Comparison of ENCODE assay signal across 9 cellular contexts in genomic region chr9:36141288-36141687, GRCh38. TPM values are rescaled to one million over a fixed set of nuclear protein-coding genes. Genes with fewer than 3 reads are reported as not detected.
DNase-seq lines count a peak whose midpoint lies in the region; ATAC-seq and TF ChIP-seq lines count a peak whose summit lies in the region.
"Had no signal": no experiment of that assay in that cellular context is flagged by ENCODE, and none has a peak within 500 bp of the region (broad histone marks: within the 10 kb centered on the region; RNA-seq: fewer than 3 reads in every experiment).

No MANE protein-coding gene starts in this region.

- H3K4me3 Mint-ChIP-seq in activated CD4-positive, alpha-beta T cell treated with anti-CD3 and anti-CD28 coated beads, Interleukin-2, amount 10 ng/mL, durations not matched to agents 7 days and 5 days, result peak overlapping the region; percentile 57
- peak overlapping the region; percentile 58 for H3K4me3 Mint-ChIP-seq in stimulated activated effector memory CD8-positive, alpha-beta T cell treated with anti-CD3 and anti-CD28 coated beads, Interleukin-12 subunit alpha, Interleukin-12 subunit beta, amount 100 ng/mL, for 72 hours

- no peak overlapping the region for H3K27ac Mint-ChIP-seq in activated CD4-positive, alpha-beta T cell treated with anti-CD3 and anti-CD28 coated beads, Interleukin-2, amount 10 ng/mL, durations not matched to agents 7 days and 5 days
- peak overlapping the region; percentile 89 for H3K27ac Mint-ChIP-seq in stimulated activated effector memory CD8-positive, alpha-beta T cell treated with anti-CD3 and anti-CD28 coated beads, Interleukin-12 subunit alpha, Interleukin-12 subunit beta, amount 100 ng/mL, for 72 hours

- H3K36me3 Mint-ChIP-seq in activated CD4-positive, alpha-beta T cell treated with anti-CD3 and anti-CD28 coated beads, Interleukin-2, amount 10 ng/mL, durations not matched to agents 7 days and 5 days (ENCODE audit: low read depth), result peaks cover 65% of the 10 kb centered on the region
- peaks cover 7% of the 10 kb centered on the region for H3K36me3 Mint-ChIP-seq in stimulated activated effector memory CD8-positive, alpha-beta T cell treated with anti-CD3 and anti-CD28 coated beads, Interleukin-12 subunit alpha, Interleukin-12 subunit beta, amount 100 ng/mL, for 72 hours

- H3K9me3 Mint-ChIP-seq in activated CD4-positive, alpha-beta T cell treated with anti-CD3 and anti-CD28 coated beads, Interleukin-2, amount 10 ng/mL, durations not matched to agents 7 days and 5 days, result peaks cover 11% of the 10 kb centered on the region
- H3K9me3 Mint-ChIP-seq in stimulated activated effector memory CD8-positive, alpha-beta T cell treated with anti-CD3 and anti-CD28 coated beads, Interleukin-12 subunit alpha, Interleukin-12 subunit beta, amount 100 ng/mL, for 72 hours, result peaks cover 4% of the 10 kb centered on the region

- POLR2A ChIA-PET in activated CD4-positive, alpha-beta T cell treated with anti-CD3 and anti-CD28 coated beads, Interleukin-2, amount 10 ng/mL, durations not matched to agents 7 days and 5 days (lab: Charles Lee), result no interaction called here

- CTCF ChIA-PET in activated CD4-positive, alpha-beta T cell treated with anti-CD3 and anti-CD28 coated beads, Interleukin-2, amount 10 ng/mL, durations not matched to agents 7 days and 5 days (lab: Charles Lee), result interaction anchor here (0.6 to 4.3 kb wide), 3 partner anchors 25 to 625 kb away, joined by 3 to 19 read pairs (median 3); partner anchors contain the start of gene CLTA

- H3K27me3 Mint-ChIP-seq in activated CD4-positive, alpha-beta T cell treated with anti-CD3 and anti-CD28 coated beads, Interleukin-2, amount 10 ng/mL, durations not matched to agents 7 days and 5 days, result no peaks in the 10 kb centered on the region

- peak; percentile 60 for TF ChIP-seq CTCF in foreskin fibroblast (IDR thresholded peaks at IDR 0.05; ENCODE audit: low read depth, low read length)

- H3K4me3 ChIP-seq in foreskin fibroblast (ENCODE audit: low read depth in 1 of 2, low read length in 2 of 2), result no peak overlapping the region

- no peak for DNase-seq in activated CD4-positive, alpha-beta T cell treated with anti-CD3 and anti-CD28 coated beads, Interleukin-2, amount 10 ng/mL, durations not matched to agents 7 days and 5 days
- DNase-seq in activated CD4-positive, alpha-beta T cell treated with anti-CD3 and anti-CD28 coated beads for 4 hours, result no peak
- DNase-seq in foreskin fibroblast, result peak; percentile 32 to 82
- no peak for DNase-seq in stimulated activated effector memory CD8-positive, alpha-beta T cell treated with anti-CD3 and anti-CD28 coated beads, Interleukin-12 subunit alpha, Interleukin-12 subunit beta, amount 100 ng/mL, for 72 hours (ENCODE audit: low spot score in 2 of 2)
- no peak for DNase-seq in superior temporal gyrus (ENCODE audit: extremely low spot score)
- DNase-seq in pons (ENCODE audit: low spot score), result no peak
- DNase-seq: NCI-H1048 had no signal

- peaks cover 93% of the 10 kb centered on the region for H3K4me1 Mint-ChIP-seq in activated CD4-positive, alpha-beta T cell treated with anti-CD3 and anti-CD28 coated beads, Interleukin-2, amount 10 ng/mL, durations not matched to agents 7 days and 5 days
- H3K4me1 Mint-ChIP-seq in stimulated activated effector memory CD8-positive, alpha-beta T cell treated with anti-CD3 and anti-CD28 coated beads, Interleukin-12 subunit alpha, Interleukin-12 subunit beta, amount 100 ng/mL, for 72 hours, result peaks cover 94% of the 10 kb centered on the region

- ATAC-seq in SK-N-SH treated with all-trans-retinoic acid at 6 μM for 48 hours (peak; percentile 52; the same call in 2 of the 3 replicates), HG03457 (IDR thresholded peaks at IDR 0.05; ENCODE audit: unreplicated experiment) (no peak)
- no peak for ATAC-seq in stimulated activated effector memory CD8-positive, alpha-beta T cell treated with anti-CD3 and anti-CD28 coated beads, Interleukin-12 subunit alpha, Interleukin-12 subunit beta, amount 100 ng/mL, for 72 hours

TF ChIP-seq in SK-N-SH treated with all-trans-retinoic acid at 6 μM for 48 hours, 23 proteins besides CTCF, POLR2A, EP300 and RAD21:
- TF ChIP-seq, protein P1, sequence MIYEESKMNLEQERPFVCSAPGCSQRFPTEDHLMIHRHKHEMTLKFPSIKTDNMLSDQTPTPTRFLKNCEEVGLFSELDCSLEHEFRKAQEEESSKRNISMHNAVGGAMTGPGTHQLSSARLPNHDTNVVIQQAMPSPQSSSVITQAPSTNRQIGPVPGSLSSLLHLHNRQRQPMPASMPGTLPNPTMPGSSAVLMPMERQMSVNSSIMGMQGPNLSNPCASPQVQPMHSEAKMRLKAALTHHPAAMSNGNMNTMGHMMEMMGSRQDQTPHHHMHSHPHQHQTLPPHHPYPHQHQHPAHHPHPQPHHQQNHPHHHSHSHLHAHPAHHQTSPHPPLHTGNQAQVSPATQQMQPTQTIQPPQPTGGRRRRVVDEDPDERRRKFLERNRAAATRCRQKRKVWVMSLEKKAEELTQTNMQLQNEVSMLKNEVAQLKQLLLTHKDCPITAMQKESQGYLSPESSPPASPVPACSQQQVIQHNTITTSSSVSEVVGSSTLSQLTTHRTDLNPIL (CRISPR knock-in tag; IDR thresholded peaks at IDR 0.05; ENCODE audit: low read depth), result no peak
- TF ChIP-seq SNAI2 (CRISPR knock-in tag; IDR thresholded peaks at IDR 0.05) (no peak), ZFP30 (CRISPR knock-in tag; IDR thresholded peaks at IDR 0.05) (no peak), PPARA (CRISPR knock-in tag; IDR thresholded peaks at IDR 0.05; ENCODE audit: borderline replicate concordance) (no peak)

RNA-seq across cellular contexts. Expression of gene GLIPR2, which starts 4.8 kb away (rescaled TPM):
- total RNA-seq in activated CD4-positive, alpha-beta T cell treated with anti-CD3 and anti-CD28 coated beads, Interleukin-2, amount 10 ng/mL, durations not matched to agents 7 days and 5 days, result 10 to 100 TPM; 53.9 to 58.4 TPM

RNA-seq across cellular contexts. Expression of gene CCIN, which starts 27.9 kb away (rescaled TPM):
- under 1 TPM in 1 of 2 experiments, not detected in 1; 0.17 TPM for total RNA-seq in activated CD4-positive, alpha-beta T cell treated with anti-CD3 and anti-CD28 coated beads, Interleukin-2, amount 10 ng/mL, durations not matched to agents 7 days and 5 days

RNA-seq across cellular contexts. Expression of gene CLTA, which starts 49.4 kb away (rescaled TPM):
- total RNA-seq in activated CD4-positive, alpha-beta T cell treated with anti-CD3 and anti-CD28 coated beads, Interleukin-2, amount 10 ng/mL, durations not matched to agents 7 days and 5 days, result 100 to 1,000 TPM; 156 to 158 TPM

Comparison
In these comparisons a context has a peak if more than half of its experiments do, and no peak if none do; other contexts are left out.
1. DNase-seq: peak in foreskin fibroblast (2 of 2); none in activated CD4-positive, alpha-beta T cell treated with anti-CD3 and anti-CD28 coated beads, Interleukin-2, amount 10 ng/mL, durations not matched to agents 7 days and 5 days (single experiment), activated CD4-positive, alpha-beta T cell treated with anti-CD3 and anti-CD28 coated beads for 4 hours (0 of 2), stimulated activated effector memory CD8-positive, alpha-beta T cell treated with anti-CD3 and anti-CD28 coated beads, Interleukin-12 subunit alpha, Interleukin-12 subunit beta, amount 100 ng/mL, for 72 hours (0 of 2), superior temporal gyrus (single experiment) and pons (single experiment).